Comparison of ENCODE assay signal across 1 cellular context in the genomic region with DNA sequence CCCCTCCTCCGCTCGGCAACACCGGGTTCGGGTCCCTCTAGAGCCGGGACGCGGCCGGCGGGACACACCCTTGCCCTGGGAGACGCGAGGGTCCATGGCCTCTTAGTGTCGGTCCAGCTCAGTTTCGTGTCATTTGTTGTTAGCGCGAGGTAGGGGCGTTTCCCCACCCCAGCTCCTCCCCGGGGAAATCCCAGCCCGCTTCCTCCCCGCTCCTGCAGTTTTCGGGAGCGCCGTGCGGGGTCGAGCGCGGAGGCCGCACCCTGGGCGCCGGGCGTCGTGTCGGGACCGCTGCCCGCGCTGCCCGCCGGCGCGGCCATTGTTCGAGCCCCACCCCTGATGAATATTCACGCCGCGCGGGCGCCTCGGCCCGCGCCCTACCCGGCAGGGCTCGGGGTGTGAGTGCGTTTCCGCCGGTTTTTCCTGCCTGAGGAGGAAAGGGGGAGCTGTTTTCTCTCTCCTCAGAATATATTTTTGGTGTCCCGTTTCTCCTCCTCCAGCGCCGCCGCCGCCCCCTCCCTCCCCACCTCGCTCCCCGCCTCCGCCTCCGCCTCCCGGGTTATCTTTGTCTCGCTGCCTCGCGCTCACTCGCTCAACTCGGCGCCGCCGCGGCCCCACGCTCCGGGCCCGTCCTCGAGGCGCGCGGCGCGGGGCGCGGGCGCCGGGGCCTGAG.
TF ChIP-seq lines count a peak whose summit lies in the region.

MAP4K4 (plus strand) TSS at position 584 of the 670 bp plus-strand sequence. CDS start 374 bp downstream, outside the sequence.

TF ChIP-seq in HepG2, 621 proteins besides CTCF, POLR2A, EP300 and RAD21 (continued from another document and continues in another):
- no peak for TF ChIP-seq ZHX1 (CRISPR knock-in tag; IDR thresholded peaks at IDR 0.05; ENCODE audit: low read depth)
- TF ChIP-seq NFE2L2 (IDR thresholded peaks at IDR 0.05; ENCODE audit: low read length), result no peak
- peak; percentile 41; the same call in 1 of the 2 replicates for TF ChIP-seq SP4 (CRISPR knock-in tag; IDR thresholded peaks at IDR 0.05)
- peak; percentile 26 for TF ChIP-seq SRSF1 (optimal IDR thresholded peaks at IDR 0.05; ENCODE audit: low read depth, low read length)
- TF ChIP-seq DNMT3B (CRISPR knock-in tag; conservative IDR thresholded peaks at IDR 0.05), result no peak
- TF ChIP-seq ZSCAN20 (CRISPR knock-in tag; IDR thresholded peaks at IDR 0.05; ENCODE audit: borderline replicate concordance), result peak; percentile 53; the same call in 1 of the 2 replicates
- peak; percentile 78; the same call in 1 of the 2 replicates for TF ChIP-seq ZNF235 (CRISPR knock-in tag; IDR thresholded peaks at IDR 0.05; ENCODE audit: borderline replicate concordance)
- TF ChIP-seq REXO4 (CRISPR knock-in tag; IDR thresholded peaks at IDR 0.05; ENCODE audit: borderline replicate concordance), result peak; percentile 46; the same call in 1 of the 2 replicates
- no peak for TF ChIP-seq ZNF460 (CRISPR knock-in tag; IDR thresholded peaks at IDR 0.05; ENCODE audit: borderline replicate concordance)
- no peak for TF ChIP-seq ZFP37 (CRISPR knock-in tag; IDR thresholded peaks at IDR 0.05; ENCODE audit: borderline replicate concordance)
- peak; percentile 77 for TF ChIP-seq BRF2 (CRISPR knock-in tag; IDR thresholded peaks at IDR 0.05)
- no peak for TF ChIP-seq SRSF9 (IDR thresholded peaks at IDR 0.05; ENCODE audit: borderline replicate concordance, insufficient read depth, low read depth, low read length, poor library complexity, severe bottlenecking)
- 0 out of 2 replicates have a peak, but pooled peaks have one; percentile 21 for TF ChIP-seq GATAD2A (CRISPR knock-in tag; IDR thresholded peaks at IDR 0.05)
- peak; percentile 19; the same call in 1 of the 2 replicates for TF ChIP-seq GATA4 (IDR thresholded peaks at IDR 0.05; ENCODE audit: borderline replicate concordance, low read depth)
- TF ChIP-seq HOXA5 (CRISPR knock-in tag; IDR thresholded peaks at IDR 0.05), result no peak
- no peak for TF ChIP-seq ZNF567 (CRISPR knock-in tag; IDR thresholded peaks at IDR 0.05; ENCODE audit: borderline replicate concordance)
- TF ChIP-seq, protein P1, sequence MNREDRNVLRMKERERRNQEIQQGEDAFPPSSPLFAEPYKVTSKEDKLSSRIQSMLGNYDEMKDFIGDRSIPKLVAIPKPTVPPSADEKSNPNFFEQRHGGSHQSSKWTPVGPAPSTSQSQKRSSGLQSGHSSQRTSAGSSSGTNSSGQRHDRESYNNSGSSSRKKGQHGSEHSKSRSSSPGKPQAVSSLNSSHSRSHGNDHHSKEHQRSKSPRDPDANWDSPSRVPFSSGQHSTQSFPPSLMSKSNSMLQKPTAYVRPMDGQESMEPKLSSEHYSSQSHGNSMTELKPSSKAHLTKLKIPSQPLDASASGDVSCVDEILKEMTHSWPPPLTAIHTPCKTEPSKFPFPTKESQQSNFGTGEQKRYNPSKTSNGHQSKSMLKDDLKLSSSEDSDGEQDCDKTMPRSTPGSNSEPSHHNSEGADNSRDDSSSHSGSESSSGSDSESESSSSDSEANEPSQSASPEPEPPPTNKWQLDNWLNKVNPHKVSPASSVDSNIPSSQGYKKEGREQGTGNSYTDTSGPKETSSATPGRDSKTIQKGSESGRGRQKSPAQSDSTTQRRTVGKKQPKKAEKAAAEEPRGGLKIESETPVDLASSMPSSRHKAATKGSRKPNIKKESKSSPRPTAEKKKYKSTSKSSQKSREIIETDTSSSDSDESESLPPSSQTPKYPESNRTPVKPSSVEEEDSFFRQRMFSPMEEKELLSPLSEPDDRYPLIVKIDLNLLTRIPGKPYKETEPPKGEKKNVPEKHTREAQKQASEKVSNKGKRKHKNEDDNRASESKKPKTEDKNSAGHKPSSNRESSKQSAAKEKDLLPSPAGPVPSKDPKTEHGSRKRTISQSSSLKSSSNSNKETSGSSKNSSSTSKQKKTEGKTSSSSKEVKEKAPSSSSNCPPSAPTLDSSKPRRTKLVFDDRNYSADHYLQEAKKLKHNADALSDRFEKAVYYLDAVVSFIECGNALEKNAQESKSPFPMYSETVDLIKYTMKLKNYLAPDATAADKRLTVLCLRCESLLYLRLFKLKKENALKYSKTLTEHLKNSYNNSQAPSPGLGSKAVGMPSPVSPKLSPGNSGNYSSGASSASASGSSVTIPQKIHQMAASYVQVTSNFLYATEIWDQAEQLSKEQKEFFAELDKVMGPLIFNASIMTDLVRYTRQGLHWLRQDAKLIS (CRISPR knock-in tag; IDR thresholded peaks at IDR 0.05), result no peak
- TF ChIP-seq POLR2AphosphoS5 (IDR thresholded peaks at IDR 0.05; ENCODE audit: low read depth, low read length), result peak; percentile 43; the same call in 1 of the 2 replicates
- peak; percentile 65; the same call in 1 of the 2 replicates for TF ChIP-seq MXD1 (CRISPR knock-in tag; IDR thresholded peaks at IDR 0.05)
- peak; percentile 90 for TF ChIP-seq ZNF883 (CRISPR knock-in tag; IDR thresholded peaks at IDR 0.05; ENCODE audit: not compliant biosample characterization)
- TF ChIP-seq ZSCAN30 (CRISPR knock-in tag; IDR thresholded peaks at IDR 0.05), result peak; percentile 11; the same call in 1 of the 2 replicates
- TF ChIP-seq MYC (CRISPR knock-in tag; IDR thresholded peaks at IDR 0.05; ENCODE audit: borderline replicate concordance), result peak; percentile 64
- TF ChIP-seq, protein P2, sequence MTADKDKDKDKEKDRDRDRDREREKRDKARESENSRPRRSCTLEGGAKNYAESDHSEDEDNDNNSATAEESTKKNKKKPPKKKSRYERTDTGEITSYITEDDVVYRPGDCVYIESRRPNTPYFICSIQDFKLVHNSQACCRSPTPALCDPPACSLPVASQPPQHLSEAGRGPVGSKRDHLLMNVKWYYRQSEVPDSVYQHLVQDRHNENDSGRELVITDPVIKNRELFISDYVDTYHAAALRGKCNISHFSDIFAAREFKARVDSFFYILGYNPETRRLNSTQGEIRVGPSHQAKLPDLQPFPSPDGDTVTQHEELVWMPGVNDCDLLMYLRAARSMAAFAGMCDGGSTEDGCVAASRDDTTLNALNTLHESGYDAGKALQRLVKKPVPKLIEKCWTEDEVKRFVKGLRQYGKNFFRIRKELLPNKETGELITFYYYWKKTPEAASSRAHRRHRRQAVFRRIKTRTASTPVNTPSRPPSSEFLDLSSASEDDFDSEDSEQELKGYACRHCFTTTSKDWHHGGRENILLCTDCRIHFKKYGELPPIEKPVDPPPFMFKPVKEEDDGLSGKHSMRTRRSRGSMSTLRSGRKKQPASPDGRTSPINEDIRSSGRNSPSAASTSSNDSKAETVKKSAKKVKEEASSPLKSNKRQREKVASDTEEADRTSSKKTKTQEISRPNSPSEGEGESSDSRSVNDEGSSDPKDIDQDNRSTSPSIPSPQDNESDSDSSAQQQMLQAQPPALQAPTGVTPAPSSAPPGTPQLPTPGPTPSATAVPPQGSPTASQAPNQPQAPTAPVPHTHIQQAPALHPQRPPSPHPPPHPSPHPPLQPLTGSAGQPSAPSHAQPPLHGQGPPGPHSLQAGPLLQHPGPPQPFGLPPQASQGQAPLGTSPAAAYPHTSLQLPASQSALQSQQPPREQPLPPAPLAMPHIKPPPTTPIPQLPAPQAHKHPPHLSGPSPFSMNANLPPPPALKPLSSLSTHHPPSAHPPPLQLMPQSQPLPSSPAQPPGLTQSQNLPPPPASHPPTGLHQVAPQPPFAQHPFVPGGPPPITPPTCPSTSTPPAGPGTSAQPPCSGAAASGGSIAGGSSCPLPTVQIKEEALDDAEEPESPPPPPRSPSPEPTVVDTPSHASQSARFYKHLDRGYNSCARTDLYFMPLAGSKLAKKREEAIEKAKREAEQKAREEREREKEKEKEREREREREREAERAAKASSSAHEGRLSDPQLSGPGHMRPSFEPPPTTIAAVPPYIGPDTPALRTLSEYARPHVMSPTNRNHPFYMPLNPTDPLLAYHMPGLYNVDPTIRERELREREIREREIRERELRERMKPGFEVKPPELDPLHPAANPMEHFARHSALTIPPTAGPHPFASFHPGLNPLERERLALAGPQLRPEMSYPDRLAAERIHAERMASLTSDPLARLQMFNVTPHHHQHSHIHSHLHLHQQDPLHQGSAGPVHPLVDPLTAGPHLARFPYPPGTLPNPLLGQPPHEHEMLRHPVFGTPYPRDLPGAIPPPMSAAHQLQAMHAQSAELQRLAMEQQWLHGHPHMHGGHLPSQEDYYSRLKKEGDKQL (CRISPR knock-in tag; IDR thresholded peaks at IDR 0.05; ENCODE audit: low read depth), result 0 out of 2 replicates have a peak, but pooled peaks have one; percentile 41
- TF ChIP-seq ZNF570 (CRISPR knock-in tag; IDR thresholded peaks at IDR 0.05; ENCODE audit: borderline replicate concordance), result no peak
- TF ChIP-seq, protein P3, sequence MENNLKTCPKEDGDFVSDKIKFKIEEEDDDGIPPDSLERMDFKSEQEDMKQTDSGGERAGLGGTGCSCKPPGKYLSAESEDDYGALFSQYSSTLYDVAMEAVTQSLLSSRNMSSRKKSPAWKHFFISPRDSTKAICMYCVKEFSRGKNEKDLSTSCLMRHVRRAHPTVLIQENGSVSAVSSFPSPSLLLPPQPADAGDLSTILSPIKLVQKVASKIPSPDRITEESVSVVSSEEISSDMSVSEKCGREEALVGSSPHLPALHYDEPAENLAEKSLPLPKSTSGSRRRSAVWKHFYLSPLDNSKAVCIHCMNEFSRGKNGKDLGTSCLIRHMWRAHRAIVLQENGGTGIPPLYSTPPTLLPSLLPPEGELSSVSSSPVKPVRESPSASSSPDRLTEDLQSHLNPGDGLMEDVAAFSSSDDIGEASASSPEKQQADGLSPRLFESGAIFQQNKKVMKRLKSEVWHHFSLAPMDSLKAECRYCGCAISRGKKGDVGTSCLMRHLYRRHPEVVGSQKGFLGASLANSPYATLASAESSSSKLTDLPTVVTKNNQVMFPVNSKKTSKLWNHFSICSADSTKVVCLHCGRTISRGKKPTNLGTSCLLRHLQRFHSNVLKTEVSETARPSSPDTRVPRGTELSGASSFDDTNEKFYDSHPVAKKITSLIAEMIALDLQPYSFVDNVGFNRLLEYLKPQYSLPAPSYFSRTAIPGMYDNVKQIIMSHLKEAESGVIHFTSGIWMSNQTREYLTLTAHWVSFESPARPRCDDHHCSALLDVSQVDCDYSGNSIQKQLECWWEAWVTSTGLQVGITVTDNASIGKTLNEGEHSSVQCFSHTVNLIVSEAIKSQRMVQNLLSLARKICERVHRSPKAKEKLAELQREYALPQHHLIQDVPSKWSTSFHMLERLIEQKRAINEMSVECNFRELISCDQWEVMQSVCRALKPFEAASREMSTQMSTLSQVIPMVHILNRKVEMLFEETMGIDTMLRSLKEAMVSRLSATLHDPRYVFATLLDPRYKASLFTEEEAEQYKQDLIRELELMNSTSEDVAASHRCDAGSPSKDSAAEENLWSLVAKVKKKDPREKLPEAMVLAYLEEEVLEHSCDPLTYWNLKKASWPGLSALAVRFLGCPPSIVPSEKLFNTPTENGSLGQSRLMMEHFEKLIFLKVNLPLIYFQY (CRISPR knock-in tag; IDR thresholded peaks at IDR 0.05; ENCODE audit: borderline replicate concordance), result peak; percentile 62; the same call in 1 of the 2 replicates
- TF ChIP-seq ARNT (IDR thresholded peaks at IDR 0.05), result no peak
- peak; percentile 10; the same call in 1 of the 2 replicates for TF ChIP-seq SOX13 (IDR thresholded peaks at IDR 0.05)
- TF ChIP-seq SOX13 (CRISPR knock-in tag; conservative IDR thresholded peaks at IDR 0.05 in 1 of 2, IDR thresholded peaks at IDR 0.05 in 1 of 2), result peak in 1 of 2 experiments; percentile 62; a peak in 2 of 4 replicates
- TF ChIP-seq NCOA2 (CRISPR knock-in tag; IDR thresholded peaks at IDR 0.05), result peak; percentile 42; the same call in 1 of the 2 replicates
- TF ChIP-seq ATF3 (CRISPR knock-in tag; IDR thresholded peaks at IDR 0.05), result 0 out of 2 replicates have a peak, but pooled peaks have one; percentile 6
- TF ChIP-seq, protein P4, sequence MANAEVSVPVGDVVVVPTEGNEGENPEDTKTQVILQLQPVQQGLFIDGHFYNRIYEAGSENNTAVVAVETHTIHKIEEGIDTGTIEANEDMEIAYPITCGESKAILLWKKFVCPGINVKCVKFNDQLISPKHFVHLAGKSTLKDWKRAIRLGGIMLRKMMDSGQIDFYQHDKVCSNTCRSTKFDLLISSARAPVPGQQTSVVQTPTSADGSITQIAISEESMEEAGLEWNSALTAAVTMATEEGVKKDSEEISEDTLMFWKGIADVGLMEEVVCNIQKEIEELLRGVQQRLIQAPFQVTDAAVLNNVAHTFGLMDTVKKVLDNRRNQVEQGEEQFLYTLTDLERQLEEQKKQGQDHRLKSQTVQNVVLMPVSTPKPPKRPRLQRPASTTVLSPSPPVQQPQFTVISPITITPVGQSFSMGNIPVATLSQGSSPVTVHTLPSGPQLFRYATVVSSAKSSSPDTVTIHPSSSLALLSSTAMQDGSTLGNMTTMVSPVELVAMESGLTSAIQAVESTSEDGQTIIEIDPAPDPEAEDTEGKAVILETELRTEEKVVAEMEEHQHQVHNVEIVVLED (CRISPR knock-in tag; IDR thresholded peaks at IDR 0.05; ENCODE audit: borderline replicate concordance), result peak; percentile 48; the same call in 1 of the 2 replicates
- TF ChIP-seq SKI (IDR thresholded peaks at IDR 0.05; ENCODE audit: partially characterized antibody), result peak; percentile 51
- TF ChIP-seq ZNF367 (CRISPR knock-in tag; IDR thresholded peaks at IDR 0.05; ENCODE audit: borderline replicate concordance), result peak; percentile 37; the same call in 1 of the 2 replicates
